14 cellular contexts compared by ENCODE assay signal in the genomic region with DNA sequence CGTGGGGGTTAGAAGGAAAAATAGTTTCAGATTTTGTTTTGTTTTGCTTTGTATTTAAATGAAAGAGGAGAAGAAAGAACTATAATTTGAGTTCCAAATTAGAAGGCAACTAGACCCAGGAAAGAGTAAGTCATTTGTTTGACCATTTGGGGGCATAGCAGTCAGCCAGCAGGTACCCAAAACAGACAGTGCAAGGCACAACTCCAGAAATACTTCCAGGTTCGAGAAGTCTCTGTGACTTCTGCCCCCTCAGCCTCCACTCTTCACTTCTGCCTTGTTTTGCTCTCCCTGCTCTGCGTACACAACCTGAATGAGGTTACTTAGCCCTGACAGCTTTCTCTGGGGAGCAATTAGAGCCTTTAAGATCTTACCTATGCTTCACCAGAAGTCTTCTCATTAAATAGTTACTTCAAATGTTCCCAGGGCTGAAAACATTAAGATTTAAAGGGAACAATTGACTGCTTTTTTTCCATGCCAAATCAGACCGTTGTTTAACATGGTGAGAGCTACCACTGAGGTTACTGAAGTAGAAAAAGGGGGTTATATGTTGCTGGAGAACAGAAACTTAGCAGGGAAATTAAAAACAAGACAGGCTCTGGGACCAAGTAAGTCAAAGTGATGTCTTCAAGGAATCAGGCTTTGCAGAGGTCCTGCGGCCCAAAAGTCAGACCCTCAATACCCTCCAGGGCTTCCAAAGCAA.
A peak's percentile ranks its signal among the peaks of the same experiment; 100 is the strongest.
DNase-seq lines count a peak whose midpoint lies in the region; ATAC-seq, FAIRE-seq and TF ChIP-seq lines count a peak whose summit lies in the region.
"Had no signal": no experiment of that assay in that cellular context is flagged by ENCODE, and none has a peak within 500 bp of the region (broad histone marks: within the 10 kb centered on the region; RNA-seq: fewer than 3 reads in every experiment).

No MANE protein-coding gene starts in this region.

- TF ChIP-seq POLR2A in GM12878 (IDR thresholded peaks at IDR 0.05; ENCODE audit: low read depth, low read length), result no peak

- H4K20me1 ChIP-seq in GM12878 (ENCODE audit: control insufficient read depth, insufficient read depth), result no peaks in the 10 kb centered on the region

- CTCF ChIA-PET in GM12878 (lab: Yijun Ruan, JAX), result interaction anchor here (1.2 kb wide), 1 partner anchor 14 kb away, joined by 4 read pairs; no protein-coding TSS in a partner anchor

- SMC1A ChIA-PET in GM12878 (lab: Charles Lee; ENCODE audit: uncharacterized antibody, unreplicated experiment), result interaction anchor here (1.1 to 1.4 kb wide), 3 partner anchors 21 to 214 kb away, joined by 3 to 5 read pairs (median 4); no protein-coding TSS in a partner anchor

- H3K4me2 ChIP-seq in GM12878 (ENCODE audit: control insufficient read depth, insufficient read depth), result peak overlapping the region; percentile 18; the same call in 1 of the 2 replicates

- peak; percentile 38 for DNase-seq in GM12865 (ENCODE audit: low read depth)
- no peak for DNase-seq in GM12878 (ENCODE audit: low read depth, low spot score)
- no peak for DNase-seq in activated naive CD4-positive, alpha-beta T cell treated with Interleukin-2 at 50 U/mL for 16 hours
- DNase-seq in RKO (ENCODE audit: low spot score), result no peak
- DNase-seq in SIG-M5 (lab: John Stamatoyannopoulos, UW), result no peak
- DNase-seq in HK-2 (ENCODE audit: unreplicated experiment), result no peak
- DNase-seq: activated CD4-positive, CD25-positive, alpha-beta regulatory T cell; cortex of kidney; HCEC 1CT; NCI-H345; stimulated activated CD4-positive, alpha-beta T cell treated with anti-CD3 and anti-CD28 coated beads, Interleukin-4, amount 100 ng/mL, for 4 hours; stomach had no signal

- intact Hi-C loops in GM12878 (cut with micrococcal nuclease; ENCODE audit: unreplicated experiment), result no loop called here

- H3K4me3 ChIP-seq in GM12865 (ENCODE audit: low read depth, low read length) (no peak overlapping the region), GM12878 (no peak overlapping the region)
- H3K4me3 ChIP-seq: stomach had no signal

- TF ChIP-seq CTCF in GM12865 (IDR thresholded peaks at IDR 0.05; ENCODE audit: insufficient read depth, low read depth, low read length, missing control alignments) (peak; percentile 5), GM12878 (IDR thresholded peaks at IDR 0.05 in 2 of 3, conservative IDR thresholded peaks at IDR 0.05 in 1 of 3; ENCODE audit: control insufficient read depth in 2 of 3, extremely low read depth in 1 of 3, insufficient read depth in 1 of 3, low read depth in 3 of 3, low read length in 3 of 3) (peak in 2 of 3 experiments; percentile 17 to 32; a peak in 2 of 6 replicates)

- peak; percentile 50 for ATAC-seq in GM19324 (IDR thresholded peaks at IDR 0.05; ENCODE audit: low FRiP score, unreplicated experiment)
- peak; percentile 7 for ATAC-seq in HG03159 (IDR thresholded peaks at IDR 0.05; ENCODE audit: unreplicated experiment)
- ATAC-seq in GM12878, result peak; percentile 42; the same call in 2 of the 3 replicates

- 0 out of 2 replicates have a peak overlapping the region, but pooled peaks have one; percentile 11 for H3K27ac ChIP-seq in GM12878 (ENCODE audit: control insufficient read depth, insufficient read depth)
- H3K27ac ChIP-seq: stomach had no signal

- H3K27me3 ChIP-seq in GM12878 (replicated peaks in 1 of 2; ENCODE audit: control insufficient read depth in 2 of 2, insufficient read depth in 2 of 2, low read length in 1 of 2), result no peaks in the 10 kb centered on the region
- H3K27me3 ChIP-seq: stomach had no signal

- H3K79me2 ChIP-seq in GM12878 (ENCODE audit: control insufficient read depth, insufficient read depth, low read length), result no peaks in the 10 kb centered on the region

- 10% methylated on average over 5 of the region's 5 CpGs for WGBS in GM12878 (ENCODE audit: insufficient coverage, insufficient replicate concordance, low lambda C conversion rate, missing lambda C conversion rate)

- RAD21 ChIA-PET in GM12878 (lab: Charles Lee; ENCODE audit: unreplicated experiment), result interaction anchor here (1.6 kb wide), 1 partner anchor 13 kb away, joined by 5 read pairs; no protein-coding TSS in a partner anchor

- no peaks in the 10 kb centered on the region for H3K9me3 ChIP-seq in GM12878 (replicated peaks; ENCODE audit: control insufficient read depth, insufficient read depth, low read length)
- H3K9me3 ChIP-seq: stomach had no signal

- FAIRE-seq in GM12878 (lab: Jason Lieb, UNC), result peak; percentile 78

- no peaks in the 10 kb centered on the region for H3K36me3 ChIP-seq in GM12878 (ENCODE audit: control insufficient read depth in 2 of 2, insufficient read depth in 2 of 2, low read length in 1 of 2)
- H3K36me3 ChIP-seq: stomach had no signal

- H3K9ac ChIP-seq in GM12878 (ENCODE audit: control insufficient read depth, insufficient read depth, low read length), result no peak overlapping the region

- peak overlapping the region; percentile 65 for H2AFZ ChIP-seq in GM12878 (ENCODE audit: control insufficient read depth, low read depth, low read length)

- no peak for TF ChIP-seq EP300 in GM12878 (IDR thresholded peaks at IDR 0.05; ENCODE audit: borderline replicate concordance in 1 of 2, control insufficient read depth in 1 of 2, low read depth in 2 of 2, low read length in 2 of 2)

- H3K4me1 ChIP-seq in GM12878 (ENCODE audit: control insufficient read depth, insufficient read depth, low read length), result peaks cover 8% of the 10 kb centered on the region

- in situ Hi-C loops in GM12878 (cut with MboI), result no loop called here

- POLR2A ChIA-PET in GM12878 (lab: Charles Lee), result no interaction called here

- TF ChIP-seq RAD21 in GM12878 (IDR thresholded peaks at IDR 0.05; ENCODE audit: insufficient read depth, low read depth, low read length), result peak; percentile 50

- BruUV-seq in GM12878 (replicated peaks; lab: Mats Ljungman, UMichigan), result no TSS peak

TF ChIP-seq in GM12878, 131 proteins besides CTCF, POLR2A, EP300 and RAD21:
- TF ChIP-seq SMC3 (IDR thresholded peaks at IDR 0.05; ENCODE audit: borderline replicate concordance, low read length) (peak; percentile 30; the same call in 1 of the 2 replicates), KAT2A (conservative IDR thresholded peaks at IDR 0.05; ENCODE audit: control insufficient read depth, low read depth, low read length) (no peak)
